Comparison of ENCODE assay signal across 16 cellular contexts in genomic region chr10:3074145-3074665, GRCh38. TPM values are rescaled to one million over a fixed set of nuclear protein-coding genes. Genes with fewer than 3 reads are reported as not detected.
DNase-seq lines count a peak whose midpoint lies in the region; ATAC-seq and TF ChIP-seq lines count a peak whose summit lies in the region.
"Had no signal": no experiment of that assay in that cellular context is flagged by ENCODE, and none has a peak within 500 bp of the region (broad histone marks: within the 10 kb centered on the region; RNA-seq: fewer than 3 reads in every experiment).

No MANE protein-coding gene starts in this region.

- peaks cover 45% of the 10 kb centered on the region for H3K4me1 Mint-ChIP-seq in activated naive CD8-positive, alpha-beta T cell treated with anti-CD3 and anti-CD28 coated beads, Interleukin-2, amount 10 ng/mL, durations not matched to agents 7 days and 5 days
- H3K4me1 Mint-ChIP-seq in activated naive CD8-positive, alpha-beta T cell treated with anti-CD3 and anti-CD28 coated beads for 36 hours = peaks cover 56% of the 10 kb centered on the region
- H3K4me1 Mint-ChIP-seq in type B pancreatic cell (ENCODE audit: unreplicated experiment) (peaks cover 36% of the 10 kb centered on the region), T-cell (peaks cover 51 to 57% (median 54%) of the 10 kb centered on the region in 3 donors)

- H4K8ac ChIP-seq in mesendoderm (ENCODE audit: low read depth, low read length) = no peak overlapping the region

- H3K4me3 ChIP-seq in heart right ventricle (no peak overlapping the region), mesendoderm (ENCODE audit: low read length) (no peak overlapping the region)
- H3K4me3 ChIP-seq: smooth muscle cell, uterus had no signal

- H3K23ac ChIP-seq in mesendoderm (ENCODE audit: low read length) = no peak overlapping the region

- no peaks in the 10 kb centered on the region for H3K9me3 Mint-ChIP-seq in activated naive CD8-positive, alpha-beta T cell treated with anti-CD3 and anti-CD28 coated beads, Interleukin-2, amount 10 ng/mL, durations not matched to agents 7 days and 5 days
- H3K9me3 Mint-ChIP-seq in activated naive CD8-positive, alpha-beta T cell treated with anti-CD3 and anti-CD28 coated beads for 36 hours = peaks cover 1% of the 10 kb centered on the region
- H3K9me3 Mint-ChIP-seq in type B pancreatic cell (no peaks in the 10 kb centered on the region), T-cell (no peaks in the 10 kb centered on the region)
- H3K9me3 Mint-ChIP-seq: mesothelial cell of epicardium; stimulated activated naive CD8-positive, alpha-beta T cell treated with anti-CD3 and anti-CD28 coated beads, Interleukin-15, Interleukin-2, amounts not matched to agents 100 ng/mL and 50 ng/mL, for 24 hours had no signal

- peaks cover 0 to 12% (median 0%) of the 10 kb centered on the region in 9 donors for H3K36me3 ChIP-seq in heart right ventricle
- H3K36me3 ChIP-seq in mesendoderm (ENCODE audit: control insufficient read depth, insufficient read depth, low read length) = no peaks in the 10 kb centered on the region
- H3K36me3 ChIP-seq: uterus had no signal

- H3K9ac ChIP-seq in mesendoderm (ENCODE audit: low read length) = no peak overlapping the region

- peaks cover 31% of the 10 kb centered on the region for H3K36me3 Mint-ChIP-seq in activated naive CD8-positive, alpha-beta T cell treated with anti-CD3 and anti-CD28 coated beads, Interleukin-2, amount 10 ng/mL, durations not matched to agents 7 days and 5 days
- peaks cover 70% of the 10 kb centered on the region for H3K36me3 Mint-ChIP-seq in activated naive CD8-positive, alpha-beta T cell treated with anti-CD3 and anti-CD28 coated beads for 36 hours
- peaks cover 5% of the 10 kb centered on the region for H3K36me3 Mint-ChIP-seq in type B pancreatic cell
- H3K36me3 Mint-ChIP-seq in T-cell = peaks cover 26% of the 10 kb centered on the region

- H3K27ac ChIP-seq in heart right ventricle (peak overlapping the region in 6 of 10 donors; percentile 4 to 61 (median 40)), mesendoderm (ENCODE audit: low read depth, low read length) (no peak overlapping the region)
- H3K27ac ChIP-seq: uterus had no signal

- H3K27me3 ChIP-seq in heart right ventricle = no peaks in the 10 kb centered on the region
- no peaks in the 10 kb centered on the region for H3K27me3 ChIP-seq in mesendoderm (ENCODE audit: insufficient read depth, low read length, poor library complexity)
- H3K27me3 ChIP-seq: uterus had no signal

- H3K4me2 ChIP-seq in mesendoderm (ENCODE audit: low read length) = no peak overlapping the region
- H3K4me2 ChIP-seq: smooth muscle cell had no signal

- intact Hi-C loops in heart right ventricle (cut with DNase I) = no loop called here

- no peak for TF ChIP-seq CTCF in heart right ventricle (IDR thresholded peaks at IDR 0.05)
- no peak for TF ChIP-seq CTCF in type B pancreatic cell (conservative IDR thresholded peaks at IDR 0.05)

- no peak overlapping the region for H2AK5ac ChIP-seq in mesendoderm (ENCODE audit: low read length)

- H3K4me1 ChIP-seq in heart right ventricle (peaks cover 0 to 46% (median 25%) of the 10 kb centered on the region in 9 donors), mesendoderm (ENCODE audit: control insufficient read depth, low read depth, low read length) (peaks cover 14% of the 10 kb centered on the region)

- H3K4ac ChIP-seq in mesendoderm (ENCODE audit: low read depth, low read length) = no peak overlapping the region

- peaks cover 47% of the 10 kb centered on the region for H3K79me2 ChIP-seq in mesendoderm (ENCODE audit: control insufficient read depth, insufficient read depth, low read length)

- no peak overlapping the region for H3K4me3 Mint-ChIP-seq in activated naive CD8-positive, alpha-beta T cell treated with anti-CD3 and anti-CD28 coated beads, Interleukin-2, amount 10 ng/mL, durations not matched to agents 7 days and 5 days
- no peak overlapping the region for H3K4me3 Mint-ChIP-seq in activated naive CD8-positive, alpha-beta T cell treated with anti-CD3 and anti-CD28 coated beads for 36 hours
- H3K4me3 Mint-ChIP-seq in type B pancreatic cell = peak overlapping the region; percentile 68
- peak overlapping the region in 1 of 3 donors; percentile 9 for H3K4me3 Mint-ChIP-seq in T-cell
- H3K4me3 Mint-ChIP-seq: mesothelial cell of epicardium; stimulated activated naive CD8-positive, alpha-beta T cell treated with anti-CD3 and anti-CD28 coated beads, Interleukin-15, Interleukin-2, amounts not matched to agents 100 ng/mL and 50 ng/mL, for 24 hours had no signal

- no peak overlapping the region for H2BK15ac ChIP-seq in mesendoderm (replicated peaks; ENCODE audit: low read depth)

- peak overlapping the region; percentile 54 for H3K27ac Mint-ChIP-seq in activated naive CD8-positive, alpha-beta T cell treated with anti-CD3 and anti-CD28 coated beads, Interleukin-2, amount 10 ng/mL, durations not matched to agents 7 days and 5 days
- no peak overlapping the region for H3K27ac Mint-ChIP-seq in activated naive CD8-positive, alpha-beta T cell treated with anti-CD3 and anti-CD28 coated beads for 36 hours
- H3K27ac Mint-ChIP-seq in type B pancreatic cell (peak overlapping the region; percentile 56), T-cell (no peak overlapping the region)
- H3K27ac Mint-ChIP-seq: mesothelial cell of epicardium; stimulated activated naive CD8-positive, alpha-beta T cell treated with anti-CD3 and anti-CD28 coated beads, Interleukin-15, Interleukin-2, amounts not matched to agents 100 ng/mL and 50 ng/mL, for 24 hours had no signal

- H3K27me3 Mint-ChIP-seq in activated naive CD8-positive, alpha-beta T cell treated with anti-CD3 and anti-CD28 coated beads, Interleukin-2, amount 10 ng/mL, durations not matched to agents 7 days and 5 days = no peaks in the 10 kb centered on the region
- no peaks in the 10 kb centered on the region for H3K27me3 Mint-ChIP-seq in activated naive CD8-positive, alpha-beta T cell treated with anti-CD3 and anti-CD28 coated beads for 36 hours
- H3K27me3 Mint-ChIP-seq in type B pancreatic cell (peaks cover 8% of the 10 kb centered on the region), T-cell (no peaks in the 10 kb centered on the region)
- H3K27me3 Mint-ChIP-seq: stimulated activated naive CD8-positive, alpha-beta T cell treated with anti-CD3 and anti-CD28 coated beads, Interleukin-15, Interleukin-2, amounts not matched to agents 100 ng/mL and 50 ng/mL, for 24 hours had no signal

- no peak for DNase-seq in activated naive CD8-positive, alpha-beta T cell treated with anti-CD3 and anti-CD28 coated beads, Interleukin-2, amount 10 ng/mL, durations not matched to agents 7 days and 5 days
- DNase-seq in activated naive CD8-positive, alpha-beta T cell treated with anti-CD3 and anti-CD28 coated beads for 36 hours = no peak
- DNase-seq in astrocyte of the hippocampus (ENCODE audit: low read depth, low spot score) = peak; percentile 83
- DNase-seq in heart right ventricle = no peak
- DNase-seq in type B pancreatic cell (ENCODE audit: extremely low spot score, unreplicated experiment) = no peak
- no peak for DNase-seq in NCI-H1417 (lab: John Stamatoyannopoulos, UW)
- DNase-seq in mesendoderm = no peak
- no peak for DNase-seq in T-cell
- DNase-seq: activated T-cell treated with anti-CD3 and anti-CD28 coated beads for 4 hours, foreskin melanocyte, nucleus accumbens, uterus had no signal

- no peaks in the 10 kb centered on the region for H3K9me3 ChIP-seq in heart right ventricle
- H3K9me3 ChIP-seq: uterus had no signal

- no peak for ATAC-seq in activated naive CD8-positive, alpha-beta T cell treated with anti-CD3 and anti-CD28 coated beads, Interleukin-2, amount 10 ng/mL, durations not matched to agents 7 days and 5 days (ENCODE audit: low read depth)
- ATAC-seq in heart right ventricle (peak in 7 of 8 donors; percentile 30 to 62 (median 59)), T-cell (replicated peaks in 1 of 4) (no peak)
- ATAC-seq: activated CD4-positive, CD25-positive, alpha-beta regulatory T cell treated with anti-CD3 and anti-CD28 coated beads, Interleukin-2, amount 50 U/mL, for 24 hours had no signal

- 38 to 71% methylated on average over 7 of the region's 7 CpGs for WGBS in heart right ventricle, 2 donors
- no CpG with 5 or more reads among the region's 7 CpGs for WGBS in mesendoderm (ENCODE audit: extremely low coverage, insufficient coverage, low lambda C conversion rate)

- H3K79me1 ChIP-seq in mesendoderm (ENCODE audit: low read length) = peaks cover 27% of the 10 kb centered on the region

- CTCF ChIA-PET in T-cell (lab: Charles Lee) = no interaction called here

- POLR2A ChIA-PET in activated naive CD8-positive, alpha-beta T cell treated with anti-CD3 and anti-CD28 coated beads, Interleukin-2, amount 10 ng/mL, durations not matched to agents 7 days and 5 days (lab: Charles Lee) = no interaction called here
- POLR2A ChIA-PET in T-cell (lab: Charles Lee) = no interaction called here

- no peak overlapping the region for H2BK5ac ChIP-seq in mesendoderm (ENCODE audit: low read length)

- H2BK120ac ChIP-seq in mesendoderm (ENCODE audit: low read depth, low read length) = no peak overlapping the region

- no peak overlapping the region for H3K56ac ChIP-seq in mesendoderm (ENCODE audit: low read length)

- H4K5ac ChIP-seq in mesendoderm (ENCODE audit: low read length) = no peak overlapping the region

- no peak overlapping the region for H3K18ac ChIP-seq in mesendoderm (ENCODE audit: low read length)

RNA-seq across cellular contexts. Expression of gene PFKP, which starts 6.9 kb away (rescaled TPM):
- 100 to 1,000 TPM; 193 to 215 TPM for total RNA-seq in activated naive CD8-positive, alpha-beta T cell treated with anti-CD3 and anti-CD28 coated beads, Interleukin-2, amount 10 ng/mL, durations not matched to agents 7 days and 5 days
- total RNA-seq in activated naive CD8-positive, alpha-beta T cell treated with anti-CD3 and anti-CD28 coated beads for 36 hours = 100 to 1,000 TPM; 231 to 242 TPM
- total RNA-seq in heart right ventricle (100 to 1,000 TPM; 138 to 316 (median 220) TPM), type B pancreatic cell (ENCODE audit: low replicate concordance) (48.8 and 52.0 TPM in 2 replicates), T-cell (10 to 100 TPM; 60.7 to 84.3 (median 70.2) TPM)
- polyA plus RNA-seq in heart right ventricle = 100 to 1,000 TPM in 1 of 2 donors, 10 to 100 TPM in 1; 68.3 to 230 TPM
- 43.2 TPM for polyA plus RNA-seq in mesendoderm (2013, experiment 1 of 2)
- 46.8 TPM for polyA plus RNA-seq in mesendoderm (2013, experiment 2 of 2)

Comparison
In these comparisons a context has a peak if more than half of its experiments do, and no peak if none do; other contexts are left out.
1. H3K27ac Mint-ChIP-seq: peak in activated naive CD8-positive, alpha-beta T cell treated with anti-CD3 and anti-CD28 coated beads, Interleukin-2, amount 10 ng/mL, durations not matched to agents 7 days and 5 days (single experiment) and type B pancreatic cell (single experiment); none in activated naive CD8-positive, alpha-beta T cell treated with anti-CD3 and anti-CD28 coated beads for 36 hours (single experiment) and T-cell (0 of 2).
2. ATAC-seq: peak in heart right ventricle (7 of 8); none in activated naive CD8-positive, alpha-beta T cell treated with anti-CD3 and anti-CD28 coated beads, Interleukin-2, amount 10 ng/mL, durations not matched to agents 7 days and 5 days (single experiment) and T-cell (0 of 4).